ENCODE assay signal across 1 cellular context in the genomic region with DNA sequence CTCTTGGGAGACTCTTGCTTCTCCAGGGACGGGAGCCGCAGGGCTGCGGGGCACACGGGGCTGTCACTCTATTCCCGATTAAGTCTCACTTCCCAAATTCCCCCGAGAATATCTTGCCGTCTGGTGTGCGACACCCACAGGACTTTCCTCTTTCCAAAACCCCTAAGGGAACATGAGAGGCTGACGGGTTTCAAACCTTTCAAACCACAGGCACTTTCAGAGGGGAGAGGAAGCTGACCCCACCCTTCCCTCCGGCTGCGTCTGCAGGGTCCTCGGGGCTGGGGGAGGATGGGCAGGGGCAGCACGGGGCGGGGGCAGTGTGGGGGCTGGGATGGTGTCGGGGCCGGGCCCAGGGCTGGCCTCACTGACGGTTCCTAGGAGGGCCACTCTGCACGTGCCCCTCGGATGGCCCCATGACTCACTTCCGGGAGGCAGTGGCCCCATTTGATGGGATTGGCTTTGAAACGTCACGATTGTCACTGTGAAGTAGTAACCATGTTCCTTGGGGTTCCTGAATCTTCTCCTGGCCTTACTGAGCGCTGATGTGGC.
A peak's percentile ranks its signal among the peaks of the same experiment; 100 is the strongest.
TF ChIP-seq lines count a peak whose summit lies in the region.

No MANE protein-coding gene starts in this region.

TF ChIP-seq in IMR-90, 13 proteins besides CTCF, POLR2A, EP300 and RAD21:
- TF ChIP-seq BHLHE40 (IDR thresholded peaks at IDR 0.05; ENCODE audit: low read depth, low read length) (peak; percentile 29; the same call in 1 of the 2 replicates), RCOR1 (IDR thresholded peaks at IDR 0.05; ENCODE audit: insufficient replicate concordance, low read length) (no peak)
